Comparison of ENCODE assay signal across 10 cellular contexts in genomic region chr12:4288296-4289019, GRCh38. TPM values are rescaled to one million over a fixed set of nuclear protein-coding genes. Genes with fewer than 3 reads are reported as not detected.
DNase-seq lines count a peak whose midpoint lies in the region; ATAC-seq, FAIRE-seq and TF ChIP-seq lines count a peak whose summit lies in the region.
"Had no signal": no experiment of that assay in that cellular context is flagged by ENCODE, and none has a peak within 500 bp of the region (broad histone marks: within the 10 kb centered on the region; RNA-seq: fewer than 3 reads in every experiment).

No MANE protein-coding gene starts in this region.

- H3K9me3 Mint-ChIP-seq in T-cell: no peaks in the 10 kb centered on the region

- peaks cover 6 to 13% of the 10 kb centered on the region in 2 donors for H3K36me3 ChIP-seq in esophagus (ENCODE audit: control insufficient read depth in 2 of 2, insufficient read depth in 2 of 2, low read length in 1 of 2)
- H3K36me3 ChIP-seq in neutrophil: peaks cover 31% of the 10 kb centered on the region

- H3K36me3 Mint-ChIP-seq in T-cell: peaks cover 80% of the 10 kb centered on the region

- DNase-seq in GM12891 (ENCODE audit: insufficient read length, low spot score) (no peak), T-cell (no peak), frontal cortex (ENCODE audit: low spot score in 2 of 2) (no peak), NCI-H510A treated with DMSO at 0.1 percent for 48 hours (lab: John Stamatoyannopoulos, UW) (no peak)
- DNase-seq in stimulated activated CD4-positive, alpha-beta T cell treated with anti-CD3 and anti-CD28 coated beads, Interleukin-15, amount 100 ng/mL, for 24 hours: no peak
- DNase-seq in central memory CD4-positive, alpha-beta T cell: no peak
- DNase-seq: NCI-H524, psoas muscle had no signal

- WGBS in esophagus, 2 donors: 71 to 74% methylated on average over 17 of the region's 17 CpGs

- H3K9me3 ChIP-seq in esophagus (ENCODE audit: control insufficient read depth in 2 of 2, insufficient read depth in 1 of 2, low read depth in 1 of 2, low read length in 1 of 2) (no peaks in the 10 kb centered on the region), neutrophil (no peaks in the 10 kb centered on the region)
- H3K9me3 ChIP-seq: psoas muscle had no signal

- CTCF ChIA-PET in T-cell (lab: Charles Lee): interaction anchor here (0.6 to 1.7 kb wide), 4 partner anchors 10 to 181 kb away, joined by 3 to 7 read pairs (median 6); no protein-coding TSS in a partner anchor

- peaks cover 89 to 92% (median 91%) of the 10 kb centered on the region in 3 donors for H3K4me1 Mint-ChIP-seq in T-cell

- peak overlapping the region in 1 of 3 donors; percentile 14 for H3K4me3 Mint-ChIP-seq in T-cell

- H3K4me1 ChIP-seq in esophagus (ENCODE audit: control insufficient read depth in 2 of 2, insufficient read depth in 2 of 2, low read length in 1 of 2) (peaks cover 2 to 7% of the 10 kb centered on the region in 2 donors), neutrophil (ENCODE audit: control insufficient read depth in 1 of 2, insufficient read depth in 1 of 2, low read depth in 1 of 2, low read length in 1 of 2) (peaks cover 38 to 46% of the 10 kb centered on the region in 2 experiments)
- H3K4me1 ChIP-seq: psoas muscle had no signal

- H3K27ac ChIP-seq in esophagus (ENCODE audit: low read depth in 2 of 2, low read length in 1 of 2) (peak overlapping the region; percentile 8 to 62), neutrophil (peak overlapping the region; percentile 91)
- H3K27ac ChIP-seq: psoas muscle had no signal

- H3K27ac Mint-ChIP-seq in T-cell: peak overlapping the region; percentile 87 to 89

- ATAC-seq in T-cell (replicated peaks in 1 of 4): no peak
- ATAC-seq: psoas muscle had no signal

- H3K4me3 ChIP-seq in esophagus (ENCODE audit: low read depth in 1 of 2, low read length in 2 of 2) (no peak overlapping the region), neutrophil (ENCODE audit: low read depth in 1 of 2, low read length in 1 of 2) (peak overlapping the region; percentile 62 to 70)
- H3K4me3 ChIP-seq: psoas muscle had no signal

- no peaks in the 10 kb centered on the region for H3K27me3 ChIP-seq in esophagus (ENCODE audit: control insufficient read depth in 1 of 2, insufficient read depth in 2 of 2, low read length in 2 of 2)
- no peaks in the 10 kb centered on the region for H3K27me3 ChIP-seq in neutrophil

- TF ChIP-seq CTCF in neutrophil (IDR thresholded peaks at IDR 0.05): no peak

- no peaks in the 10 kb centered on the region for H3K27me3 Mint-ChIP-seq in T-cell

- FAIRE-seq in GM12891 (lab: Jason Lieb, UNC): peak; percentile 50
- no peak for FAIRE-seq in frontal cortex (lab: Jason Lieb, UNC)

- POLR2A ChIA-PET in T-cell (lab: Charles Lee): interaction anchor here in 1 of 2 donors (0.6 kb wide), 1 partner anchor 378 kb away, joined by 9 read pairs; no protein-coding TSS in a partner anchor

- TF ChIP-seq POLR2A in GM12891 (IDR thresholded peaks at IDR 0.05; ENCODE audit: low read depth, low read length): no peak

TF ChIP-seq in GM12891, 5 proteins besides CTCF, POLR2A, EP300 and RAD21:
- no peak for TF ChIP-seq POLR2AphosphoS5 (IDR thresholded peaks at IDR 0.05; ENCODE audit: low read depth, low read length)
- no peak for TF ChIP-seq POU2F2 (IDR thresholded peaks at IDR 0.05; ENCODE audit: low read depth, low read length)
- no peak for TF ChIP-seq TAF1 (IDR thresholded peaks at IDR 0.05; ENCODE audit: low read depth, low read length)

RNA-seq across cellular contexts. Expression of gene CCND2, which starts 14.9 kb away (rescaled TPM):
- 64.3 TPM for polyA plus RNA-seq in GM12891 (2012; ENCODE audit: low read depth, missing spikeins)
- 100 to 1,000 TPM; 148 to 218 (median 172) TPM for total RNA-seq in T-cell
- 1 to 10 TPM; 5.7 to 6.1 TPM for polyA plus RNA-seq in esophagus
- total RNA-seq in frontal cortex: 161 TPM

RNA-seq across cellular contexts. Expression of gene TIGAR, which starts 32.6 kb away (rescaled TPM):
- 15.4 TPM for polyA plus RNA-seq in GM12891 (2012; ENCODE audit: low read depth, missing spikeins)
- total RNA-seq in T-cell (10 to 100 TPM in 1 of 5 donors, 1 to 10 TPM in 4; 6.7 to 11.4 (median 7.5) TPM), frontal cortex (4.1 TPM)
- polyA plus RNA-seq in esophagus: 1 to 10 TPM; 2.4 to 5.3 TPM

Comparison
In these comparisons a context has a peak if more than half of its experiments do, and no peak if none do; other contexts are left out.
1. H3K4me3 ChIP-seq: peak in neutrophil (2 of 2); none in esophagus (0 of 2).